11 cellular contexts compared by ENCODE assay signal in the genomic region with DNA sequence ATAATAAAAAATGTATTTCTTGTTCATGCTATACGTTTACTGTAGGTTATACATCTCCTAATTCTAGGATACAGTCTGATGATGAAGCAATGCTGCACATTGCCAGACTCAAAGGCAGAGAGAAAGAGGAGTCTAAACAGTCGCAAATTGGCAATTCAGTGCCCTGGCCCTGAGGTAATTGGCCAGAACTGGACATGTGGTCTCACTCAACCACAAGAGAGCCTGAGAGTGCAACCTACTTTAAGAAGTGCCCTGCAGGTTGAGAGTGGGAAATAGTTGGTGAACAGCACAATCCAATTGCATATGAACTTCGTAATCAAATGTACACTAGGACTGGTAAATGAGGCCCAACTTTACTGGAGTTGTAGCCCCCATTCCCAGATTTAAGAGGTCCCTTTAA.
"Had no signal": no experiment of that assay in that cellular context is flagged by ENCODE, and none has a peak within 500 bp of the region (broad histone marks: within the 10 kb centered on the region; RNA-seq: fewer than 3 reads in every experiment).

No MANE protein-coding gene starts in this region.

- H3K27me3 ChIP-seq: ascending aorta, ovary, suprapubic skin had no signal

- DNase-seq: activated CD4-positive, alpha-beta T cell treated with anti-CD3 and anti-CD28 coated beads for 36 hours; activated CD8-positive, alpha-beta memory T cell treated with anti-CD3 and anti-CD28 coated beads, Interleukin-2, amount 50 U/mL, for 48 hours; activated CD8-positive, alpha-beta T cell treated with anti-CD3 and anti-CD28 coated beads, Interleukin-2, amount 10 ng/mL, durations not matched to agents 7 days and 5 days; endodermal cell; mesenchymal stem cell; ovary; stimulated activated CD4-positive, alpha-beta T cell treated with anti-CD3 and anti-CD28 coated beads, Interleukin-2, amount 100 ng/mL, for 48 hours; stimulated activated naive CD4-positive, alpha-beta T cell treated with Interleukin-2 at 50 U/mL for 16 hours; T-helper 9 cell had no signal

- ATAC-seq: activated CD4-positive, alpha-beta T cell treated with anti-CD3 and anti-CD28 coated beads for 36 hours; activated CD8-positive, alpha-beta T cell treated with anti-CD3 and anti-CD28 coated beads, Interleukin-2, amount 10 ng/mL, durations not matched to agents 7 days and 5 days had no signal

- H3K4me3 ChIP-seq: ascending aorta, ovary, suprapubic skin had no signal

- H3K27ac ChIP-seq: ascending aorta, ovary, suprapubic skin had no signal

- H3K9me3 ChIP-seq: ascending aorta, ovary, suprapubic skin had no signal

- H3K36me3 ChIP-seq: ascending aorta, ovary, suprapubic skin had no signal

- H3K27me3 Mint-ChIP-seq: activated CD4-positive, alpha-beta T cell treated with anti-CD3 and anti-CD28 coated beads for 36 hours had no signal

- H3K4me3 Mint-ChIP-seq: activated CD4-positive, alpha-beta T cell treated with anti-CD3 and anti-CD28 coated beads for 36 hours; activated CD8-positive, alpha-beta T cell treated with anti-CD3 and anti-CD28 coated beads, Interleukin-2, amount 10 ng/mL, durations not matched to agents 7 days and 5 days; endodermal cell had no signal

- H3K27ac Mint-ChIP-seq: activated CD4-positive, alpha-beta T cell treated with anti-CD3 and anti-CD28 coated beads for 36 hours; activated CD8-positive, alpha-beta T cell treated with anti-CD3 and anti-CD28 coated beads, Interleukin-2, amount 10 ng/mL, durations not matched to agents 7 days and 5 days; endodermal cell had no signal
